Comparison of ENCODE assay signal across 23 cellular contexts in genomic region chr20:14454296-14454695, GRCh38.
"Had no signal": no experiment of that assay in that cellular context is flagged by ENCODE, and none has a peak within 500 bp of the region (broad histone marks: within the 10 kb centered on the region; RNA-seq: fewer than 3 reads in every experiment).

No MANE protein-coding gene starts in this region.

- ATAC-seq: mucosa of descending colon; naive thymus-derived CD4-positive, alpha-beta T cell; natural killer cell treated with Interleukin-12 subunit alpha and Interleukin-12 subunit beta and Interleukin-15 and Interleukin-18, amount 100 ng/mL, for 72 hours; right cardiac atrium; sciatic nerve; stimulated activated effector memory CD8-positive, alpha-beta T cell treated with anti-CD3 and anti-CD28 coated beads, Interleukin-12 subunit alpha, Interleukin-12 subunit beta, amount 100 ng/mL, for 72 hours; stimulated activated naive CD8-positive, alpha-beta T cell treated with anti-CD3 and anti-CD28 coated beads, Interleukin-15, amount 100 ng/mL, for 72 hours had no signal

- H3K4me3 ChIP-seq: left ventricle myocardium inferior, mucosa of descending colon, ovary, skin epidermis, tibial nerve, uterus had no signal

- H3K9me3 ChIP-seq: left ventricle myocardium inferior, mucosa of descending colon, ovary, tibial nerve, uterus had no signal

- DNase-seq: hypothalamus; immature natural killer cell; islet precursor cell; left ventricle myocardium inferior; midbrain; mucosa of descending colon; naive thymus-derived CD4-positive, alpha-beta T cell; ovary; retina; right cardiac atrium; stimulated activated CD4-positive, alpha-beta T cell treated with anti-CD3 and anti-CD28 coated beads, Interleukin-12 subunit alpha, Interleukin-12 subunit beta, amount 100 ng/mL, for 4 hours; stimulated activated CD4-positive, alpha-beta T cell treated with anti-CD3 and anti-CD28 coated beads, Interleukin-15, amount 100 ng/mL, for 24 hours; stimulated activated CD4-positive, alpha-beta T cell treated with anti-CD3 and anti-CD28 coated beads, Interleukin-2, amount 100 ng/mL, for 24 hours; stimulated activated CD4-positive, alpha-beta T cell treated with anti-CD3 and anti-CD28 coated beads, Interleukin-4, amount 100 ng/mL, for 1 hour; stimulated activated naive CD4-positive, alpha-beta T cell treated with Interleukin-2 at 50 U/mL for 16 hours; stimulated activated naive CD8-positive, alpha-beta T cell treated with anti-CD3 and anti-CD28 coated beads, Interleukin-15, amount 100 ng/mL, for 72 hours; substantia nigra; uterus had no signal

- H3K27ac ChIP-seq: left ventricle myocardium inferior, ovary, skin epidermis, tibial nerve, uterus had no signal

- H3K4me1 ChIP-seq: left ventricle myocardium inferior, tibial nerve, uterus had no signal

- H3K27me3 ChIP-seq: ovary, tibial nerve, uterus had no signal

- H3K36me3 ChIP-seq: left ventricle myocardium inferior, ovary, tibial nerve, uterus had no signal
